ENCODE assay signal across 29 cellular contexts in genomic region chr1:48005254-48006162, GRCh38. TPM values are rescaled to one million over a fixed set of nuclear protein-coding genes. Genes with fewer than 3 reads are reported as not detected.
"Had no signal": no experiment of that assay in that cellular context is flagged by ENCODE, and none has a peak within 500 bp of the region (broad histone marks: within the 10 kb centered on the region; RNA-seq: fewer than 3 reads in every experiment).

No MANE protein-coding gene starts in this region.

- H3K36me3 Mint-ChIP-seq: activated naive CD8-positive, alpha-beta T cell; mesothelial cell of epicardium; naive B cell; stimulated activated memory B cell treated with anti-CD40 and anti-IgM and Interleukin-4, amounts not matched to agents 10 μg/mL and 1 μg/mL and 100 μg/mL, for 72 hours; T-cell had no signal

- H3K4me1 Mint-ChIP-seq: naive B cell; stimulated activated memory B cell treated with anti-CD40 and anti-IgM and Interleukin-4, amounts not matched to agents 10 μg/mL and 1 μg/mL and 100 μg/mL, for 72 hours; T-cell had no signal

- H3K9me3 Mint-ChIP-seq: activated T-cell treated with anti-CD3 and anti-CD28 coated beads, Interleukin-2, amount 50 U/mL, for 72 hours; mesothelial cell of epicardium; naive B cell; nephron progenitor cell; stimulated activated memory B cell treated with anti-CD40 and anti-IgM and Interleukin-4, amounts not matched to agents 10 μg/mL and 1 μg/mL and 100 μg/mL, for 72 hours; T-cell; T-helper 2 cell treated with Interferon-gamma antibody and Interleukin-4, amounts not matched to agents 5 μg/mL and 100 μg/mL, for 36 hours had no signal

- DNase-seq: activated CD4-positive, alpha-beta T cell treated with anti-CD3 and anti-CD28 coated beads for 4 hours; activated CD4-positive, alpha-beta T cell treated with anti-CD3 and anti-CD28 coated beads, Interleukin-2, amount 50 U/mL, for 4 hours; activated naive CD4-positive, alpha-beta T cell; activated T-cell treated with anti-CD3 and anti-CD28 coated beads for 4 hours; activated T-cell treated with anti-CD3 and anti-CD28 coated beads, Interleukin-2, amount 50 U/mL, for 72 hours; aorta; body of pancreas; cerebellar nuclear complex; colonic mucosa; effector CD8-positive, alpha-beta T cell; erythroblast; head of caudate nucleus; hypothalamus; left cardiac atrium; naive B cell; nephron progenitor cell; right lobe of liver; stimulated activated CD4-positive, alpha-beta T cell treated with anti-CD3 and anti-CD28 coated beads, Interleukin-12 subunit alpha, Interleukin-12 subunit beta, amount 100 ng/mL, for 4 hours; stimulated activated CD4-positive, alpha-beta T cell treated with anti-CD3 and anti-CD28 coated beads, Interleukin-4, amount 100 ng/mL, for 24 hours; stimulated activated CD8-positive, alpha-beta memory T cell treated with anti-CD3 and anti-CD28 coated beads, Interleukin-4, amount 100 ng/mL, for 48 hours; stomach; T-cell; thyroid gland had no signal

- H3K4me3 ChIP-seq: body of pancreas, colonic mucosa, right lobe of liver, stomach, thyroid gland had no signal

- H3K4me1 ChIP-seq: body of pancreas, right lobe of liver, stomach had no signal

- H3K36me3 ChIP-seq: colonic mucosa, neutrophil, right lobe of liver, stomach, thyroid gland had no signal

- H3K27me3 ChIP-seq: body of pancreas, colonic mucosa, right lobe of liver, thyroid gland had no signal

- H3K9me3 ChIP-seq: body of pancreas, colonic mucosa, neutrophil, right lobe of liver, stomach, thyroid gland had no signal

- H3K4me3 Mint-ChIP-seq: activated naive CD8-positive, alpha-beta T cell; activated T-cell treated with anti-CD3 and anti-CD28 coated beads, Interleukin-2, amount 50 U/mL, for 72 hours; mesothelial cell of epicardium; naive B cell; nephron progenitor cell; stimulated activated memory B cell treated with anti-CD40 and anti-IgM and Interleukin-4, amounts not matched to agents 10 μg/mL and 1 μg/mL and 100 μg/mL, for 72 hours; T-cell; T-helper 2 cell treated with Interferon-gamma antibody and Interleukin-4, amounts not matched to agents 5 μg/mL and 100 μg/mL, for 36 hours had no signal

- ATAC-seq: activated T-cell treated with anti-CD3 and anti-CD28 coated beads, Interleukin-2, amount 50 U/mL, for 72 hours; body of pancreas; right lobe of liver; stimulated activated memory B cell treated with anti-CD40 and anti-IgM and Interleukin-4, amounts not matched to agents 10 μg/mL and 1 μg/mL and 100 μg/mL, for 72 hours; T-cell had no signal

- H3K27ac Mint-ChIP-seq: activated naive CD8-positive, alpha-beta T cell; activated T-cell treated with anti-CD3 and anti-CD28 coated beads, Interleukin-2, amount 50 U/mL, for 72 hours; mesothelial cell of epicardium; naive B cell; nephron progenitor cell; stimulated activated memory B cell treated with anti-CD40 and anti-IgM and Interleukin-4, amounts not matched to agents 10 μg/mL and 1 μg/mL and 100 μg/mL, for 72 hours; T-cell; T-helper 2 cell treated with Interferon-gamma antibody and Interleukin-4, amounts not matched to agents 5 μg/mL and 100 μg/mL, for 36 hours had no signal

- H3K27me3 Mint-ChIP-seq: stimulated activated memory B cell treated with anti-CD40 and anti-IgM and Interleukin-4, amounts not matched to agents 10 μg/mL and 1 μg/mL and 100 μg/mL, for 72 hours had no signal

- H3K27ac ChIP-seq: body of pancreas, colonic mucosa, neutrophil, right lobe of liver, stomach, thyroid gland had no signal

RNA-seq across cellular contexts. Expression of gene TRABD2B, which starts 8.3 kb away (rescaled TPM):
- total RNA-seq: activated T-cell treated with anti-CD3 and anti-CD28 coated beads, Interleukin-2, amount 50 U/mL, for 72 hours; osteocyte; T-cell had no signal
